ENCODE assay signal across 13 cellular contexts in genomic region chr18:11398625-11399024, GRCh38.
DNase-seq lines count a peak whose midpoint lies in the region; ATAC-seq and TF ChIP-seq lines count a peak whose summit lies in the region.
"Had no signal": no experiment of that assay in that cellular context is flagged by ENCODE, and none has a peak within 500 bp of the region (broad histone marks: within the 10 kb centered on the region; RNA-seq: fewer than 3 reads in every experiment).

No MANE protein-coding gene starts in this region.

- intact Hi-C loops in left ventricle myocardium superior (cut with micrococcal nuclease), result no loop called here

- WGBS in tibial nerve, 2 donors, result 43 to 49% methylated on average over 3 of the region's 3 CpGs

- H3K4me3 ChIP-seq in cardiac muscle cell, result no peak overlapping the region
- H3K4me3 ChIP-seq in fibroblast of mammary gland (ENCODE audit: control insufficient read depth, low read depth, low read length), result no peak overlapping the region
- no peak overlapping the region for H3K4me3 ChIP-seq in tibial nerve
- H3K4me3 ChIP-seq: esophagus squamous epithelium had no signal

- no peak for TF ChIP-seq EP300 in tibial nerve (IDR thresholded peaks at IDR 0.05)

- H3K36me3 ChIP-seq in cardiac muscle cell, result no peaks in the 10 kb centered on the region
- H3K36me3 ChIP-seq in tibial nerve, result no peaks in the 10 kb centered on the region
- H3K36me3 ChIP-seq: esophagus squamous epithelium had no signal

- H3K4me1 ChIP-seq in cardiac muscle cell (ENCODE audit: low read depth) (no peaks in the 10 kb centered on the region), tibial nerve (no peaks in the 10 kb centered on the region)

- no peak for DNase-seq in cardiac muscle cell (ENCODE audit: low read depth in 1 of 2, low spot score in 1 of 2)
- DNase-seq in left ventricle myocardium superior, result no peak
- peak; percentile 17 for DNase-seq in RKO (ENCODE audit: low spot score)
- DNase-seq in fibroblast of mammary gland (ENCODE audit: low read depth), result peak; percentile 13
- no peak for DNase-seq in tibial nerve (ENCODE audit: low spot score in 2 of 2)
- DNase-seq in activated naive CD4-positive, alpha-beta T cell (lab: John Stamatoyannopoulos, UW), result no peak
- no peak for DNase-seq in NK-92 treated with Interleukin-12 subunit alpha and Interleukin-12 subunit beta, amount 100 ng/mL, for 24 hours (lab: John Stamatoyannopoulos, UW)
- DNase-seq: esophagus squamous epithelium; kidney; NCI-H1092; stimulated activated CD4-positive, alpha-beta T cell treated with anti-CD3 and anti-CD28 coated beads, Interleukin-1b, Interleukin-23, amount 100 ng/mL, for 48 hours had no signal

- no peaks in the 10 kb centered on the region for H3K27me3 ChIP-seq in cardiac muscle cell
- no peaks in the 10 kb centered on the region for H3K27me3 ChIP-seq in tibial nerve
- H3K27me3 ChIP-seq: esophagus squamous epithelium had no signal

- ATAC-seq in left ventricle myocardium superior (no peak), GM18511 (IDR thresholded peaks at IDR 0.05; ENCODE audit: unreplicated experiment) (no peak)
- ATAC-seq: natural killer cell treated with Interleukin-12 subunit alpha and Interleukin-12 subunit beta and Interleukin-15 and Interleukin-18, amount 100 ng/mL, for 72 hours had no signal

- peak; percentile 18 for TF ChIP-seq CTCF in cardiac muscle cell (IDR thresholded peaks at IDR 0.05; ENCODE audit: low read depth, low read length)
- peak; percentile 30 for TF ChIP-seq CTCF in fibroblast of mammary gland (conservative IDR thresholded peaks at IDR 0.05; ENCODE audit: control insufficient read depth, insufficient read depth, low read depth, low read length)
- TF ChIP-seq CTCF in tibial nerve (IDR thresholded peaks at IDR 0.05), result no peak

- H3K27ac ChIP-seq in cardiac muscle cell (no peak overlapping the region), tibial nerve (no peak overlapping the region)
- H3K27ac ChIP-seq: esophagus squamous epithelium had no signal

- H3K9me3 ChIP-seq in cardiac muscle cell (ENCODE audit: low read depth) (no peaks in the 10 kb centered on the region), tibial nerve (no peaks in the 10 kb centered on the region)
- H3K9me3 ChIP-seq: esophagus squamous epithelium had no signal

- TF ChIP-seq POLR2A in tibial nerve (IDR thresholded peaks at IDR 0.05), result no peak

Comparison
In these comparisons a context has a peak if more than half of its experiments do, and no peak if none do; other contexts are left out.
1. DNase-seq: peak in RKO (single experiment) and fibroblast of mammary gland (single experiment); none in cardiac muscle cell (0 of 2), left ventricle myocardium superior (single experiment), tibial nerve (0 of 2), activated naive CD4-positive, alpha-beta T cell (0 of 4) and NK-92 treated with Interleukin-12 subunit alpha and Interleukin-12 subunit beta, amount 100 ng/mL, for 24 hours (single experiment).
2. CTCF ChIP-seq: peak in cardiac muscle cell (single experiment) and fibroblast of mammary gland (single experiment); none in tibial nerve (0 of 5).